Comparison of ENCODE assay signal across 7 cellular contexts in genomic region chr20:62804021-62804631, GRCh38. TPM values are rescaled to one million over a fixed set of nuclear protein-coding genes. Genes with fewer than 3 reads are reported as not detected.
DNase-seq lines count a peak whose midpoint lies in the region; ATAC-seq and TF ChIP-seq lines count a peak whose summit lies in the region.

No MANE protein-coding gene starts in this region.

- H3K27ac Mint-ChIP-seq in neural progenitor cell: no peak overlapping the region

- peak overlapping the region; percentile 90 for H3K4me3 Mint-ChIP-seq in neural progenitor cell

- H3K9me3 ChIP-seq in MG63 (no peaks in the 10 kb centered on the region), neural progenitor cell (ENCODE audit: low read depth) (no peaks in the 10 kb centered on the region)

- H3K27ac ChIP-seq in cingulate gyrus (ENCODE audit: low read depth, low read length) (peak overlapping the region; percentile 88), neural progenitor cell (no peak overlapping the region)

- peaks cover 32% of the 10 kb centered on the region for H3K4me1 Mint-ChIP-seq in neural progenitor cell

- no peak overlapping the region for H3K4me3 ChIP-seq in GM12875 (ENCODE audit: low read depth, low read length)
- peak overlapping the region; percentile 29 for H3K4me3 ChIP-seq in MG63
- H3K4me3 ChIP-seq in neural progenitor cell: peak overlapping the region; percentile 83

- H3K79me2 ChIP-seq in neural progenitor cell (ENCODE audit: low read depth): no peaks in the 10 kb centered on the region

- H3K36me3 ChIP-seq in MG63 (peaks cover 59% of the 10 kb centered on the region), neural progenitor cell (no peaks in the 10 kb centered on the region)

- TF ChIP-seq CTCF in GM12875 (IDR thresholded peaks at IDR 0.05; ENCODE audit: borderline replicate concordance, insufficient read depth, low read depth, low read length): 0 out of 2 replicates have a peak, but pooled peaks have one; percentile 2
- TF ChIP-seq CTCF in neural progenitor cell (IDR thresholded peaks at IDR 0.05): no peak

- H3K4me2 ChIP-seq in neural progenitor cell: peak overlapping the region; percentile 87

- H3F3A ChIP-seq in neural progenitor cell (ENCODE audit: low read depth): peaks cover 38% of the 10 kb centered on the region

- peak overlapping the region; percentile 32 for H2AFZ ChIP-seq in neural progenitor cell (replicated peaks)

- no peak for DNase-seq in MG63
- DNase-seq in neural progenitor cell (ENCODE audit: low spot score): no peak
- DNase-seq in OCI-M2 (lab: John Stamatoyannopoulos, UW; ENCODE audit: unreplicated experiment): no peak
- DNase-seq in NOMO-1 treated with DMSO at 0.1 percent for 48 hours (lab: John Stamatoyannopoulos, UW; ENCODE audit: unreplicated experiment): no peak

- peaks cover 22% of the 10 kb centered on the region for H3K27me3 Mint-ChIP-seq in neural progenitor cell (ENCODE audit: insufficient read depth, low read depth)

- H4K20me1 ChIP-seq in neural progenitor cell (ENCODE audit: low read depth): peaks cover 31% of the 10 kb centered on the region

- ATAC-seq in HG03108 (IDR thresholded peaks at IDR 0.05; ENCODE audit: unreplicated experiment): no peak

- peaks cover 13% of the 10 kb centered on the region for H3K4me1 ChIP-seq in neural progenitor cell

- no peak overlapping the region for H3K9ac ChIP-seq in neural progenitor cell

- H3K27me3 ChIP-seq in MG63 (no peaks in the 10 kb centered on the region), neural progenitor cell (peaks cover 22% of the 10 kb centered on the region)

- peaks cover 7% of the 10 kb centered on the region for H3K36me3 Mint-ChIP-seq in neural progenitor cell

- no peaks in the 10 kb centered on the region for H3K9me3 Mint-ChIP-seq in neural progenitor cell

RNA-seq across cellular contexts. Expression of gene OGFR, which starts 0.5 kb away (rescaled TPM):
- 67.7 and 72.3 TPM in 2 replicates for total RNA-seq in MG63 (2014; rRNA removed; shearing (Covaris generic); ENCODE audit: low replicate concordance)
- 7.0 and 23.9 TPM in 2 replicates for total RNA-seq in neural progenitor cell (ENCODE audit: low replicate concordance)

RNA-seq across cellular contexts. Expression of gene MRGBP, which starts 7.9 kb away (rescaled TPM):
- total RNA-seq in MG63 (2014; rRNA removed; shearing (Covaris generic); ENCODE audit: low replicate concordance): 52.1 and 63.5 TPM in 2 replicates
- 14.0 and 18.1 TPM in 2 replicates for total RNA-seq in neural progenitor cell (ENCODE audit: low replicate concordance)

RNA-seq across cellular contexts. Expression of gene COL9A3, which starts 12.7 kb away (rescaled TPM):
- total RNA-seq in MG63 (2014; rRNA removed; shearing (Covaris generic); ENCODE audit: low replicate concordance): 2.8 TPM in 1 of 2 replicates, not detected in the other
- total RNA-seq in neural progenitor cell (ENCODE audit: low replicate concordance): 10.5 and 34.8 TPM in 2 replicates

RNA-seq across cellular contexts. Expression of gene TCFL5, which starts 57.5 kb away (rescaled TPM):
- 16.0 and 25.4 TPM in 2 replicates for total RNA-seq in MG63 (2014; rRNA removed; shearing (Covaris generic); ENCODE audit: low replicate concordance)
- total RNA-seq in neural progenitor cell (ENCODE audit: low replicate concordance): 29.1 and 36.3 TPM in 2 replicates
